Comparison of ENCODE assay signal across 16 cellular contexts in the genomic region with DNA sequence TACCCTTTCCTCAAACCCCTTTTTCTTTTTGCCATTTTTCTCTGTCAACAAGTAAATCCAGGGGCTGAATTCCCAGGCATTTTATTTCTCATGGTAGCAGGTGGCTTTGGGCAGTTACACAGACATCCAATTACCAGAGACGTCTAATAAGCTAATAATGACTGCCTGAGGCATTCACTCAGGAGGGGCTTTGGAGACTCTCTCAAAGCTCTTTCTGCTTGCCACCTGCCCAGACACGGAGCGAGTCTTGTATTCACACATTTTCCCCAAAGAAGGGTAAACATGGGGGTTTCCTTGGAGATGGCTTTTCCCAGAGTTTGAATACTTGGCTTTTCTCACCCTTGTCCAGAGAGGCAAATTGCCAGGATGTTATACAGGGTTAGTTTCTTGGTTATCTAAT.
A peak's percentile ranks its signal among the peaks of the same experiment; 100 is the strongest.
DNase-seq lines count a peak whose midpoint lies in the region; ATAC-seq and TF ChIP-seq lines count a peak whose summit lies in the region.
"Had no signal": no experiment of that assay in that cellular context is flagged by ENCODE, and none has a peak within 500 bp of the region (broad histone marks: within the 10 kb centered on the region; RNA-seq: fewer than 3 reads in every experiment).

No MANE protein-coding gene starts in this region.

- intact Hi-C loops in lower lobe of right lung (cut with DNase I) = no loop called here

- H3K9me3 ChIP-seq in WERI-Rb-1 (ENCODE audit: severe bottlenecking) = peaks cover under 1% of the 10 kb centered on the region
- H3K9me3 ChIP-seq in lower lobe of right lung = no peaks in the 10 kb centered on the region

- H3K36me3 Mint-ChIP-seq in activated T-helper 17 cell treated with anti-CD3 and anti-CD28 coated beads, Interleukin-2, amount 50 U/mL, for 72 hours (ENCODE audit: low read depth) = no peaks in the 10 kb centered on the region

- H3K27me3 ChIP-seq in WERI-Rb-1 (ENCODE audit: insufficient read depth, low read depth, severe bottlenecking) = no peaks in the 10 kb centered on the region
- no peaks in the 10 kb centered on the region for H3K27me3 ChIP-seq in lower lobe of right lung (ENCODE audit: low read depth)
- H3K27me3 ChIP-seq: BLaER1 had no signal

- peak overlapping the region; percentile 28 for H3K27ac ChIP-seq in WERI-Rb-1
- no peak overlapping the region for H3K27ac ChIP-seq in lower lobe of right lung
- H3K27ac ChIP-seq: BLaER1 had no signal

- peak; percentile 8 for DNase-seq in NCI-H1694 treated with DMSO at 0.1 percent for 48 hours (lab: John Stamatoyannopoulos, UW)
- DNase-seq in NCI-H1694 (lab: John Stamatoyannopoulos, UW) = no peak
- peak; percentile 21 for DNase-seq in NCI-H2227 treated with DMSO at 0.1 percent for 48 hours (lab: John Stamatoyannopoulos, UW)
- DNase-seq in WERI-Rb-1 = peak; percentile 24
- DNase-seq in putamen (ENCODE audit: low spot score) = peak; percentile 34
- DNase-seq in lower lobe of right lung = no peak
- DNase-seq: activated CD4-positive, alpha-beta T cell treated with anti-CD3 and anti-CD28 coated beads, Interleukin-2, amount 10 ng/mL, durations not matched to agents 7 days and 5 days; central memory CD4-positive, alpha-beta T cell; kidney glomerular epithelial cell; NCI-H2029 treated with DMSO at 0.1 percent for 48 hours; stimulated activated CD4-positive, alpha-beta T cell treated with anti-CD3 and anti-CD28 coated beads, Interleukin-4, amount 100 ng/mL, for 4 hours had no signal

- no peaks in the 10 kb centered on the region for H3K4me1 Mint-ChIP-seq in activated T-helper 17 cell treated with anti-CD3 and anti-CD28 coated beads, Interleukin-2, amount 50 U/mL, for 72 hours
- H3K4me1 Mint-ChIP-seq: activated CD4-positive, alpha-beta T cell treated with anti-CD3 and anti-CD28 coated beads, Interleukin-2, amount 10 ng/mL, durations not matched to agents 7 days and 5 days had no signal

- H3K9me3 Mint-ChIP-seq in activated T-helper 17 cell treated with anti-CD3 and anti-CD28 coated beads, Interleukin-2, amount 50 U/mL, for 72 hours = no peaks in the 10 kb centered on the region
- H3K9me3 Mint-ChIP-seq: activated CD4-positive, alpha-beta T cell treated with anti-CD3 and anti-CD28 coated beads, Interleukin-2, amount 10 ng/mL, durations not matched to agents 7 days and 5 days; nephron had no signal

- no peak overlapping the region for H3K4me3 ChIP-seq in WERI-Rb-1 (ENCODE audit: low read depth, low read length)
- H3K4me3 ChIP-seq in lower lobe of right lung = no peak overlapping the region
- H3K4me3 ChIP-seq: BLaER1, GM12878 had no signal

- no peak for TF ChIP-seq CTCF in WERI-Rb-1 (IDR thresholded peaks at IDR 0.05; ENCODE audit: low read depth, low read length)
- no peak for TF ChIP-seq CTCF in lower lobe of right lung (IDR thresholded peaks at IDR 0.05)

- no peaks in the 10 kb centered on the region for H3K36me3 ChIP-seq in WERI-Rb-1
- no peaks in the 10 kb centered on the region for H3K36me3 ChIP-seq in lower lobe of right lung
- H3K36me3 ChIP-seq: BLaER1 had no signal

- H3K4me3 Mint-ChIP-seq in activated T-helper 17 cell treated with anti-CD3 and anti-CD28 coated beads, Interleukin-2, amount 50 U/mL, for 72 hours = no peak overlapping the region
- H3K4me3 Mint-ChIP-seq: activated CD4-positive, alpha-beta T cell treated with anti-CD3 and anti-CD28 coated beads, Interleukin-2, amount 10 ng/mL, durations not matched to agents 7 days and 5 days; nephron had no signal

- peaks cover 17% of the 10 kb centered on the region for H3K27me3 Mint-ChIP-seq in activated T-helper 17 cell treated with anti-CD3 and anti-CD28 coated beads, Interleukin-2, amount 50 U/mL, for 72 hours
- H3K27me3 Mint-ChIP-seq: activated CD4-positive, alpha-beta T cell treated with anti-CD3 and anti-CD28 coated beads, Interleukin-2, amount 10 ng/mL, durations not matched to agents 7 days and 5 days had no signal

- no peak overlapping the region for H3K27ac Mint-ChIP-seq in activated T-helper 17 cell treated with anti-CD3 and anti-CD28 coated beads, Interleukin-2, amount 50 U/mL, for 72 hours
- H3K27ac Mint-ChIP-seq: activated CD4-positive, alpha-beta T cell treated with anti-CD3 and anti-CD28 coated beads, Interleukin-2, amount 10 ng/mL, durations not matched to agents 7 days and 5 days had no signal

- ATAC-seq in activated T-helper 17 cell treated with anti-CD3 and anti-CD28 coated beads, Interleukin-2, amount 50 U/mL, for 72 hours (replicated peaks) = no peak
- ATAC-seq in GM21528 (IDR thresholded peaks at IDR 0.05; ENCODE audit: low FRiP score, unreplicated experiment) (no peak), lower lobe of right lung (no peak)
- ATAC-seq: GM12878 had no signal

- H3K4me1 ChIP-seq in lower lobe of right lung = no peaks in the 10 kb centered on the region
- H3K4me1 ChIP-seq: BLaER1 had no signal

Comparison
In these comparisons a context has a peak if more than half of its experiments do, and no peak if none do; other contexts are left out.
1. DNase-seq: peak in NCI-H1694 treated with DMSO at 0.1 percent for 48 hours (single experiment), NCI-H2227 treated with DMSO at 0.1 percent for 48 hours (single experiment), WERI-Rb-1 (single experiment) and putamen (single experiment); none in NCI-H1694 (single experiment) and lower lobe of right lung (single experiment).